18 cellular contexts compared by ENCODE assay signal in genomic region chr12:3323002-3323685, GRCh38.
DNase-seq lines count a peak whose midpoint lies in the region; ATAC-seq, FAIRE-seq and TF ChIP-seq lines count a peak whose summit lies in the region.
"Had no signal": no experiment of that assay in that cellular context is flagged by ENCODE, and none has a peak within 500 bp of the region (broad histone marks: within the 10 kb centered on the region; RNA-seq: fewer than 3 reads in every experiment).

No MANE protein-coding gene starts in this region.

- no peak overlapping the region for H3K27ac ChIP-seq in left ventricle myocardium inferior (replicated peaks)
- H3K27ac ChIP-seq in kidney (ENCODE audit: low read depth in 2 of 2, low read length in 2 of 2): no peak overlapping the region
- no peak overlapping the region for H3K27ac ChIP-seq in osteoblast (ENCODE audit: low read depth, low read length)
- H3K27ac ChIP-seq: BLaER1 treated with 17β-estradiol and CSF1 and Interleukin-3, amounts not matched to agents 10 nM and 100 nM; GM23248; HL-60 had no signal

- H3K36me3 ChIP-seq in left ventricle myocardium inferior: no peaks in the 10 kb centered on the region
- H3K36me3 ChIP-seq in bronchial epithelial cell (ENCODE audit: control insufficient read depth, insufficient read depth, low read length): no peaks in the 10 kb centered on the region
- no peaks in the 10 kb centered on the region for H3K36me3 ChIP-seq in kidney (ENCODE audit: control insufficient read depth in 1 of 2, insufficient read depth in 2 of 2, low read length in 2 of 2)
- no peaks in the 10 kb centered on the region for H3K36me3 ChIP-seq in osteoblast (ENCODE audit: insufficient read depth, low read length)
- H3K36me3 ChIP-seq: BLaER1 treated with 17β-estradiol and CSF1 and Interleukin-3, amounts not matched to agents 10 nM and 100 nM had no signal

- no peaks in the 10 kb centered on the region for H3K79me2 ChIP-seq in osteoblast (ENCODE audit: insufficient read depth, low read length)

- no peak overlapping the region for H3K9ac ChIP-seq in kidney (ENCODE audit: low read length in 2 of 2)
- H3K9ac ChIP-seq: BLaER1 treated with 17β-estradiol and CSF1 and Interleukin-3, amounts not matched to agents 10 nM and 100 nM; GM23248 had no signal

- FAIRE-seq in bronchial epithelial cell (lab: Jason Lieb, UNC) (peak; percentile 47), kidney (lab: Jason Lieb, UNC) (no peak)
- FAIRE-seq: GM12892, GM18507, H54 had no signal

- H2AFZ ChIP-seq in osteoblast (ENCODE audit: low read length): no peak overlapping the region
- H2AFZ ChIP-seq: GM23248 had no signal

- no peak for TF ChIP-seq CTCF in left ventricle myocardium inferior (IDR thresholded peaks at IDR 0.05; ENCODE audit: borderline replicate concordance)
- TF ChIP-seq CTCF in bronchial epithelial cell (IDR thresholded peaks at IDR 0.05; ENCODE audit: insufficient read depth, low read length, severe bottlenecking): no peak
- TF ChIP-seq CTCF in kidney (IDR thresholded peaks at IDR 0.05; ENCODE audit: borderline replicate concordance, extremely low read depth, insufficient read depth): no peak
- no peak for TF ChIP-seq CTCF in osteoblast (IDR thresholded peaks at IDR 0.05; ENCODE audit: extremely low read depth, low read depth, low read length)

- H3K27me3 ChIP-seq in left ventricle myocardium inferior (ENCODE audit: low read depth) (no peaks in the 10 kb centered on the region), bronchial epithelial cell (ENCODE audit: control insufficient read depth, insufficient read depth, low read length) (peaks cover 12% of the 10 kb centered on the region), osteoblast (ENCODE audit: insufficient read depth, low read length) (peaks cover 29% of the 10 kb centered on the region)
- H3K27me3 ChIP-seq: BLaER1 treated with 17β-estradiol and CSF1 and Interleukin-3, amounts not matched to agents 10 nM and 100 nM had no signal

- no peak for ATAC-seq in Right ventricle myocardium superior (ENCODE audit: poor library complexity)
- ATAC-seq: CD8-positive, alpha-beta T cell had no signal

- no peaks in the 10 kb centered on the region for H4K20me1 ChIP-seq in osteoblast (ENCODE audit: insufficient read depth, low read length)

- DNase-seq in Right ventricle myocardium superior (peak; percentile 53), left ventricle myocardium inferior (no peak), bronchial epithelial cell (ENCODE audit: low read depth) (no peak), kidney (peak; percentile 59), osteoblast (ENCODE audit: insufficient read length, low spot score, missing footprints) (peak; percentile 62), DMS53 (lab: John Stamatoyannopoulos, UW) (no peak), DMS 273 treated with DMSO at 0.1 percent for 48 hours (lab: John Stamatoyannopoulos, UW) (no peak)
- DNase-seq: CD8-positive, alpha-beta T cell; COR-L47; DMS79; GDM1; GM23248; HCEC 1CT had no signal

- no peak overlapping the region for H3K4me2 ChIP-seq in osteoblast (ENCODE audit: insufficient read depth, low read length)
- H3K4me2 ChIP-seq: BLaER1 treated with 17β-estradiol and CSF1 and Interleukin-3, amounts not matched to agents 10 nM and 100 nM had no signal

- H3K4me1 ChIP-seq in left ventricle myocardium inferior (no peaks in the 10 kb centered on the region), kidney (ENCODE audit: control insufficient read depth in 1 of 2, insufficient read depth in 1 of 2, low read depth in 1 of 2, low read length in 2 of 2) (no peaks in the 10 kb centered on the region), osteoblast (ENCODE audit: insufficient read depth, low read length) (no peaks in the 10 kb centered on the region)

- intact Hi-C loops in Right ventricle myocardium superior (cut with DNase I) (no loop called here), left ventricle myocardium inferior (cut with micrococcal nuclease) (no loop called here), kidney (cut with DNase I) (no loop called here)

- H3K9me3 ChIP-seq in left ventricle myocardium inferior (replicated peaks) (no peaks in the 10 kb centered on the region), kidney (ENCODE audit: control insufficient read depth in 1 of 2, low read length in 2 of 2) (no peaks in the 10 kb centered on the region), osteoblast (ENCODE audit: low read depth, low read length) (no peaks in the 10 kb centered on the region)
- H3K9me3 ChIP-seq: BLaER1 treated with 17β-estradiol and CSF1 and Interleukin-3, amounts not matched to agents 10 nM and 100 nM had no signal

- no peak overlapping the region for H3K4me3 ChIP-seq in left ventricle myocardium inferior
- H3K4me3 ChIP-seq in bronchial epithelial cell (ENCODE audit: low read depth, low read length): no peak overlapping the region
- H3K4me3 ChIP-seq in kidney (ENCODE audit: low read length in 2 of 2): no peak overlapping the region
- H3K4me3 ChIP-seq in osteoblast (ENCODE audit: insufficient read depth, low read length): no peak overlapping the region
- H3K4me3 ChIP-seq: BLaER1 treated with 17β-estradiol and CSF1 and Interleukin-3, amounts not matched to agents 10 nM and 100 nM; GM23248 had no signal

Comparison
In these comparisons a context has a peak if more than half of its experiments do, and no peak if none do; other contexts are left out.
1. DNase-seq: peak in Right ventricle myocardium superior (single experiment), kidney (single experiment) and osteoblast (single experiment); none in left ventricle myocardium inferior (single experiment), bronchial epithelial cell (single experiment), DMS53 (single experiment) and DMS 273 treated with DMSO at 0.1 percent for 48 hours (single experiment).